ENCODE assay signal across 21 cellular contexts in genomic region chr6:110462884-110463481, GRCh38. TPM values are rescaled to one million over a fixed set of nuclear protein-coding genes. Genes with fewer than 3 reads are reported as not detected.
DNase-seq lines count a peak whose midpoint lies in the region; ATAC-seq, FAIRE-seq and TF ChIP-seq lines count a peak whose summit lies in the region.
"Had no signal": no experiment of that assay in that cellular context is flagged by ENCODE, and none has a peak within 500 bp of the region (broad histone marks: within the 10 kb centered on the region; RNA-seq: fewer than 3 reads in every experiment).

No MANE protein-coding gene starts in this region.

- H3K9me3 ChIP-seq in HEK293 (ENCODE audit: control insufficient read depth, insufficient read depth, low read depth, low read length) = no peaks in the 10 kb centered on the region
- H3K9me3 ChIP-seq in K562 (replicated peaks; ENCODE audit: control insufficient read depth, insufficient read depth, low read depth, low read length) = no peaks in the 10 kb centered on the region
- H3K9me3 ChIP-seq in BE2C = no peaks in the 10 kb centered on the region
- H3K9me3 ChIP-seq: HAP-1 had no signal

- in situ Hi-C loops in K562 (cut with MboI) = no loop called here

- intact Hi-C loops in K562 (cut with micrococcal nuclease) = no loop called here

- H3K4me3 ChIP-seq in HEK293 (ENCODE audit: low read depth, low read length) = no peak overlapping the region
- no peak overlapping the region for H3K4me3 ChIP-seq in K562
- no peak overlapping the region for H3K4me3 ChIP-seq in BE2C (ENCODE audit: low read depth, low read length)
- H3K4me3 ChIP-seq: BLaER1, GM12878, GM23338, HAP-1 had no signal

- H2AFZ ChIP-seq in K562 (ENCODE audit: low read depth, low read length) = no peak overlapping the region
- H2AFZ ChIP-seq: GM23338 had no signal

- H3K9ac ChIP-seq in K562 (ENCODE audit: insufficient read depth in 1 of 2, low read depth in 2 of 2, low read length in 2 of 2) = no peak overlapping the region
- H3K9ac ChIP-seq: BLaER1 had no signal

- POLR2A ChIA-PET in HEK293 (lab: Yijun Ruan, JAX) = no interaction called here
- POLR2A ChIA-PET in K562 (lab: Yijun Ruan, JAX) = interaction anchor here (0.9 kb wide), 1 partner anchor 23 kb away, joined by 3 read pairs; no protein-coding TSS in a partner anchor

- TF ChIP-seq EP300 in K562 (IDR thresholded peaks at IDR 0.05; ENCODE audit: low read length) = no peak

- no peak for TF ChIP-seq POLR2A in K562 (conservative IDR thresholded peaks at IDR 0.05)
- no peak for TF ChIP-seq POLR2A in erythroblast (IDR thresholded peaks at IDR 0.05; ENCODE audit: low read length)

- H3K27me3 ChIP-seq in K562 (ENCODE audit: control insufficient read depth in 2 of 2, insufficient read depth in 2 of 2, low read length in 2 of 2) = no peaks in the 10 kb centered on the region
- H3K27me3 ChIP-seq in BE2C = no peaks in the 10 kb centered on the region
- H3K27me3 ChIP-seq: BLaER1 had no signal

- H3K79me2 ChIP-seq in K562 (ENCODE audit: control insufficient read depth, insufficient read depth, low read length) = no peaks in the 10 kb centered on the region

- ATAC-seq in K562 = no peak
- ATAC-seq in GM21619 (IDR thresholded peaks at IDR 0.05; ENCODE audit: unreplicated experiment) = no peak
- ATAC-seq: GM12878, GM23338 had no signal

- no peak for TF ChIP-seq RAD21 in K562 (CRISPR knock-in tag; conservative IDR thresholded peaks at IDR 0.05 in 1 of 2, IDR thresholded peaks at IDR 0.05 in 1 of 2)

- no peak for FAIRE-seq in K562 (lab: Jason Lieb, UNC)
- FAIRE-seq: GM12878, GM19239, H54 had no signal

- no peak overlapping the region for H3K27ac ChIP-seq in HEK293 (ENCODE audit: extremely low read depth, low read depth, low read length)
- H3K27ac ChIP-seq in K562 (ENCODE audit: extremely low read depth, low read depth, low read length) = no peak overlapping the region
- H3K27ac ChIP-seq: BLaER1, C4-2B had no signal

- TF ChIP-seq CTCF in HEK293 (tag by site-specific recombination; IDR thresholded peaks at IDR 0.05) (no peak), K562 (IDR thresholded peaks at IDR 0.05 in 2 of 3, conservative IDR thresholded peaks at IDR 0.05 in 1 of 3; ENCODE audit: insufficient read depth in 2 of 3, low read depth in 1 of 3, low read length in 3 of 3) (no peak), BE2C (IDR thresholded peaks at IDR 0.05; ENCODE audit: low read depth, low read length) (no peak)

- WGBS in K562 (ENCODE audit: insufficient coverage, low coverage, missing lambda C conversion rate) = 0% methylated on average over 2 of the region's 2 CpGs

- no TSS peak for BruUV-seq in K562 (replicated peaks; lab: Mats Ljungman, UMichigan)

- CTCF ChIA-PET in HEK293 (lab: Yijun Ruan, JAX) = interaction anchor here (0.7 kb wide), 1 partner anchor 937 kb away, joined by 3 read pairs; no protein-coding TSS in a partner anchor
- CTCF ChIA-PET in K562 (lab: Yijun Ruan, JAX; ENCODE audit: low intra/inter-chr PET ratio) = no interaction called here

- no peaks in the 10 kb centered on the region for H3K9me1 ChIP-seq in K562 (ENCODE audit: control insufficient read depth, insufficient read depth, low read length)

- DNase-seq in K562 (ENCODE audit: extremely low read depth in 1 of 4, low spot score in 3 of 4) = no peak
- peak; percentile 36 to 46 for DNase-seq in erythroblast (lab: John Stamatoyannopoulos, UW)
- DNase-seq in superior temporal gyrus (ENCODE audit: extremely low spot score) = no peak
- no peak for DNase-seq in BE2C
- DNase-seq: CD4-positive, CD25-positive, alpha-beta regulatory T cell; CD8-positive, alpha-beta memory T cell; DMS 273 treated with DMSO at 0.1 percent for 48 hours; DMS79; EL; GDM1 had no signal

- H4K20me1 ChIP-seq in K562 (replicated peaks; ENCODE audit: control insufficient read depth, insufficient read depth, low read length) = no peaks in the 10 kb centered on the region

- no peak overlapping the region for H3K4me2 ChIP-seq in K562 (ENCODE audit: insufficient read depth, low read length)
- H3K4me2 ChIP-seq: BLaER1, GM23338 had no signal

- H3K4me1 ChIP-seq in HEK293 (ENCODE audit: control insufficient read depth, insufficient read depth, low read length) (no peaks in the 10 kb centered on the region), K562 (replicated peaks in 1 of 2; ENCODE audit: control insufficient read depth in 2 of 2, insufficient read depth in 2 of 2, low read length in 2 of 2) (no peaks in the 10 kb centered on the region), BE2C (no peaks in the 10 kb centered on the region)
- H3K4me1 ChIP-seq: HAP-1 had no signal

- H3K36me3 ChIP-seq in HEK293 (ENCODE audit: control insufficient read depth in 2 of 2, insufficient read depth in 1 of 2, low read length in 2 of 2) = no peaks in the 10 kb centered on the region
- no peaks in the 10 kb centered on the region for H3K36me3 ChIP-seq in K562 (ENCODE audit: control insufficient read depth, insufficient read depth, low read length)
- H3K36me3 ChIP-seq in BE2C = no peaks in the 10 kb centered on the region
- H3K36me3 ChIP-seq: HAP-1 had no signal

TF ChIP-seq in HEK293, 187 proteins besides CTCF, POLR2A, EP300 and RAD21 (continues in another document):
- TF ChIP-seq GFI1B (tag by site-specific recombination; IDR thresholded peaks at IDR 0.05) (no peak), YY1 (tag by site-specific recombination; IDR thresholded peaks at IDR 0.05) (no peak)

TF ChIP-seq in K562, 482 proteins besides CTCF, POLR2A, EP300 and RAD21:
- TF ChIP-seq CHD2 (IDR thresholded peaks at IDR 0.05; ENCODE audit: low read depth, low read length) (no peak), ZFP1 (CRISPR knock-in tag; IDR thresholded peaks at IDR 0.05) (peak; percentile 78), TRIM28 (IDR thresholded peaks at IDR 0.05) (0 out of 2 replicates have a peak, but pooled peaks have one; percentile 46)

RNA-seq across cellular contexts. Expression of gene SLC22A16, which starts 13.4 kb away (rescaled TPM):
- total RNA-seq in K562 (2011; cell fraction: chromatin; rRNA removed; ENCODE audit: low replicate concordance) = not detected in 2 replicates
- not detected in 2 replicates for total RNA-seq in K562 (2011; cell fraction: nucleolus; rRNA removed)
- total RNA-seq in K562 (2011; cell fraction: nucleoplasm; rRNA removed) = not detected in 2 replicates
- not detected in 2 replicates for total RNA-seq in K562 (2014; rRNA removed)
- total RNA-seq in K562 (2014; rRNA removed; fragmentation: Illumina TruSeq; extraction: Trizol) = not detected in 2 replicates
- total RNA-seq in K562 (2015; rRNA removed; fragmentation: Illumina TruSeq; extraction: Trizol) = not detected in 2 replicates
- not detected in 2 replicates for total RNA-seq in K562 (2021)
- polyA plus RNA-seq in K562 (2011; rRNA removed) = not detected in 2 replicates
- polyA plus RNA-seq in K562 (2011; cell fraction: cytosol; rRNA removed) = not detected in 2 replicates
- polyA plus RNA-seq in K562 (2011; cell fraction: nucleus; rRNA removed) = not detected in 2 replicates
- not detected in 2 replicates for polyA plus RNA-seq in K562 (2012)
- polyA plus RNA-seq in K562 (2014; fragmentation: Illumina TruSeq; extraction: Trizol) = not detected in 2 replicates
- polyA plus RNA-seq in K562 (2014; fragmentation: Nextera tagmentation; extraction: Ambion mirVana) = not detected
- polyA plus RNA-seq in K562 (2014; rRNA removed) = not detected in 2 replicates
- not detected in 2 replicates for polyA minus RNA-seq in K562 (2011; rRNA and poly(A)+ RNA removed)
- polyA minus RNA-seq in K562 (2011; cell fraction: cytosol; rRNA and poly(A)+ RNA removed) = not detected in 2 replicates
- not detected in 2 replicates for polyA minus RNA-seq in K562 (2011; cell fraction: nucleus; rRNA and poly(A)+ RNA removed)
- not detected for polyA plus RNA-seq in BE2C (2012; ENCODE audit: insufficient read depth, insufficient read length, low read depth)
- total RNA-seq: A172; CD8-positive, alpha-beta memory T cell; GM12878 had no signal
- polyA plus RNA-seq: CD4-positive, CD25-positive, alpha-beta regulatory T cell; CD8-positive, alpha-beta memory T cell; GM12878 had no signal

RNA-seq across cellular contexts. Expression of gene DDO, which starts 47.6 kb away (rescaled TPM):
- total RNA-seq in K562 (2011; cell fraction: chromatin; rRNA removed; ENCODE audit: low replicate concordance) = not detected in 2 replicates
- total RNA-seq in K562 (2011; cell fraction: nucleolus; rRNA removed) = not detected in 2 replicates
- total RNA-seq in K562 (2011; cell fraction: nucleoplasm; rRNA removed) = not detected in 2 replicates
- total RNA-seq in K562 (2014; rRNA removed) (not detected in 2 replicates), K562 (2014; rRNA removed; fragmentation: Illumina TruSeq; extraction: Trizol) (0.10 TPM in 1 of 2 replicates, not detected in the other), K562 (2015; rRNA removed; fragmentation: Illumina TruSeq; extraction: Trizol) (0.11 TPM in 1 of 2 replicates, not detected in the other), K562 (2021) (0.09 TPM in 1 of 2 replicates, not detected in the other)
- polyA plus RNA-seq in K562 (2011; rRNA removed) (not detected in 2 replicates), K562 (2014; fragmentation: Illumina TruSeq; extraction: Trizol) (not detected in 2 replicates), K562 (2014; fragmentation: Nextera tagmentation; extraction: Ambion mirVana) (not detected), K562 (2014; rRNA removed) (not detected in 2 replicates)
- polyA plus RNA-seq in K562 (2011; cell fraction: cytosol; rRNA removed) = 0.03 TPM in 1 of 2 replicates, not detected in the other
- not detected in 2 replicates for polyA plus RNA-seq in K562 (2011; cell fraction: nucleus; rRNA removed)
- polyA plus RNA-seq in K562 (2012) = 0.09 and 0.37 TPM in 2 replicates
- polyA minus RNA-seq in K562 (2011; rRNA and poly(A)+ RNA removed) = not detected in 2 replicates
- not detected in 2 replicates for polyA minus RNA-seq in K562 (2011; cell fraction: cytosol; rRNA and poly(A)+ RNA removed)
- polyA minus RNA-seq in K562 (2011; cell fraction: nucleus; rRNA and poly(A)+ RNA removed) = not detected in 2 replicates
- polyA plus RNA-seq in BE2C (2012; ENCODE audit: insufficient read depth, insufficient read length, low read depth) = 0.82 TPM
- total RNA-seq: A673; CD4-positive, CD25-positive, alpha-beta regulatory T cell; CD8-positive, alpha-beta memory T cell had no signal
- polyA plus RNA-seq: CD4-positive, CD25-positive, alpha-beta regulatory T cell; CD8-positive, alpha-beta memory T cell; GM23338 had no signal

Comparison
In these comparisons a context has a peak if more than half of its experiments do, and no peak if none do; other contexts are left out.
1. DNase-seq: peak in erythroblast (2 of 2); none in K562 (0 of 4), superior temporal gyrus (single experiment) and BE2C (single experiment).
2. Of the 44 proteins assayed by ChIP-seq in both K562 and HEK293: peak only in K562: none; only in HEK293: SETDB1; in both: TRIM28; in neither: 42.